Comparison of ENCODE assay signal across 18 cellular contexts in the genomic region with DNA sequence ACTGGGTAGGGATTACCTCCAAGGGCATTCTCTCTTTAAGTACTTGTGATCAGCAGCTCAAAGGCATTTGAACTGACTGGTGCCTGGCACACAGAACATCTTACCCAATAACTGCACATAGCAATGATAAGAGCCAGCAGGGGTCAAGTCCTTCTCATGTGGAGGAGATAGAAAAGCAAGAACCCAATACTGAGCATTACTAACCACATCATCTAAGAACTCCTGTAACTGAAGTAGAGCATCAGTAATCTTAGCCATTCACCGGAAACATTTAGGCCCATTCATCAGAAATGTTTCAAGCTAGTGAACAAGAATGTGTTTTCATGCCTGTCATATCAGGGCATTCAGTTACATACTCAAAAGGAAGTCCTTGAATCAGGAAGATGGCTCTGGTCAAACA.
A peak's percentile ranks its signal among the peaks of the same experiment; 100 is the strongest.
DNase-seq lines count a peak whose midpoint lies in the region; ATAC-seq, FAIRE-seq and TF ChIP-seq lines count a peak whose summit lies in the region.
"Had no signal": no experiment of that assay in that cellular context is flagged by ENCODE, and none has a peak within 500 bp of the region (broad histone marks: within the 10 kb centered on the region; RNA-seq: fewer than 3 reads in every experiment).

No MANE protein-coding gene starts in this region.

- ATAC-seq in HG02798 (IDR thresholded peaks at IDR 0.05; ENCODE audit: poor library complexity, unreplicated experiment) = no peak
- ATAC-seq: pancreas had no signal

- H3K4me2 ChIP-seq in OCI-LY3 (ENCODE audit: low read length) = no peak overlapping the region

- no peaks in the 10 kb centered on the region for H3K27me3 Mint-ChIP-seq in dendritic cell treated with granulocyte-macrophage colony-stimulating factor and Interleukin-4, amounts not matched to agents 40 ng/mL and 50 ng/mL, for 4 days

- DNase-seq in CD1c-positive myeloid dendritic cell (ENCODE audit: extremely low spot score) (peak; percentile 50), left kidney (ENCODE audit: low read depth, low spot score) (peak; percentile 53), COLO829 (ENCODE audit: low spot score) (no peak), H54 (ENCODE audit: insufficient read length, low spot score) (no peak), NCI-H2171 (lab: John Stamatoyannopoulos, UW) (no peak)
- DNase-seq: activated T-cell treated with anti-CD3 and anti-CD28 coated beads for 4 hours, islet precursor cell, MG63, NCI-H2171 treated with DMSO at 0.1 percent for 48 hours, pancreas, WERI-Rb-1 had no signal

- no peak overlapping the region for H3K4me3 ChIP-seq in OCI-LY3 (ENCODE audit: low read length)
- H3K4me3 ChIP-seq: ascending aorta, MG63, pancreas had no signal

- no peaks in the 10 kb centered on the region for H3K36me3 ChIP-seq in OCI-LY3 (replicated peaks; ENCODE audit: low read depth, low read length)
- H3K36me3 ChIP-seq: ascending aorta, MG63, pancreas, WERI-Rb-1 had no signal

- H3K27me3 ChIP-seq in OCI-LY3 (ENCODE audit: low read depth, low read length) = no peaks in the 10 kb centered on the region
- H3K27me3 ChIP-seq: ascending aorta, MG63, pancreas had no signal

- H3K9me3 Mint-ChIP-seq in dendritic cell treated with granulocyte-macrophage colony-stimulating factor and Interleukin-4, amounts not matched to agents 40 ng/mL and 50 ng/mL, for 4 days = no peaks in the 10 kb centered on the region
- H3K9me3 Mint-ChIP-seq: type B pancreatic cell had no signal

- no peaks in the 10 kb centered on the region for H3K36me3 Mint-ChIP-seq in dendritic cell treated with granulocyte-macrophage colony-stimulating factor and Interleukin-4, amounts not matched to agents 40 ng/mL and 50 ng/mL, for 4 days (ENCODE audit: low read depth)
- H3K36me3 Mint-ChIP-seq: type B pancreatic cell had no signal

- peak overlapping the region; percentile 59 for H3K27ac Mint-ChIP-seq in dendritic cell treated with granulocyte-macrophage colony-stimulating factor and Interleukin-4, amounts not matched to agents 40 ng/mL and 50 ng/mL, for 4 days
- H3K27ac Mint-ChIP-seq: type B pancreatic cell had no signal

- H3K9ac ChIP-seq in OCI-LY3 (ENCODE audit: low read length) = no peak overlapping the region

- no peak for TF ChIP-seq CTCF in OCI-LY3 (IDR thresholded peaks at IDR 0.05; ENCODE audit: low read depth, low read length)

- no peak for TF ChIP-seq POLR2A in H54 (IDR thresholded peaks at IDR 0.05; ENCODE audit: low read depth, low read length)

- no peak for FAIRE-seq in H54 (lab: Jason Lieb, UNC)
- FAIRE-seq: frontal cortex, pancreas had no signal

- H3K9me3 ChIP-seq in OCI-LY3 (ENCODE audit: insufficient read depth, low read length) = no peaks in the 10 kb centered on the region
- H3K9me3 ChIP-seq: ascending aorta, MG63, pancreas had no signal

- H3K27ac ChIP-seq in OCI-LY3 (ENCODE audit: low read length) = no peak overlapping the region
- H3K27ac ChIP-seq: ascending aorta, C4-2B, pancreas, WERI-Rb-1 had no signal

- H2AFZ ChIP-seq in OCI-LY3 (ENCODE audit: low read depth, low read length) = 0 out of 2 replicates have a peak overlapping the region, but pooled peaks have one; percentile 14

- H3K4me3 Mint-ChIP-seq in dendritic cell treated with granulocyte-macrophage colony-stimulating factor and Interleukin-4, amounts not matched to agents 40 ng/mL and 50 ng/mL, for 4 days = no peak overlapping the region
- H3K4me3 Mint-ChIP-seq: type B pancreatic cell had no signal

- H3K4me1 ChIP-seq in OCI-LY3 (ENCODE audit: low read length) = peaks cover 24% of the 10 kb centered on the region

- intact Hi-C loops in dendritic cell treated with granulocyte-macrophage colony-stimulating factor and Interleukin-4, amounts not matched to agents 40 ng/mL and 50 ng/mL, for 4 days (cut with micrococcal nuclease) = no loop called here

- H4K20me1 ChIP-seq in OCI-LY3 (ENCODE audit: insufficient read depth, low read length) = no peaks in the 10 kb centered on the region

- no peaks in the 10 kb centered on the region for H3K79me2 ChIP-seq in OCI-LY3 (ENCODE audit: low read length)

- peaks cover 60% of the 10 kb centered on the region for H3K4me1 Mint-ChIP-seq in dendritic cell treated with granulocyte-macrophage colony-stimulating factor and Interleukin-4, amounts not matched to agents 40 ng/mL and 50 ng/mL, for 4 days (ENCODE audit: low read depth)

Comparison
In these comparisons a context has a peak if more than half of its experiments do, and no peak if none do; other contexts are left out.
1. DNase-seq: peak in CD1c-positive myeloid dendritic cell (single experiment) and left kidney (single experiment); none in COLO829 (single experiment), H54 (single experiment) and NCI-H2171 (single experiment).